Comparison of ENCODE assay signal across 34 cellular contexts in genomic region chr16:60074378-60074777, GRCh38.
DNase-seq lines count a peak whose midpoint lies in the region; ATAC-seq, FAIRE-seq and TF ChIP-seq lines count a peak whose summit lies in the region.
"Had no signal": no experiment of that assay in that cellular context is flagged by ENCODE, and none has a peak within 500 bp of the region (broad histone marks: within the 10 kb centered on the region; RNA-seq: fewer than 3 reads in every experiment).

No MANE protein-coding gene starts in this region.

- H4K20me1 ChIP-seq in neural cell (ENCODE audit: insufficient read depth) (no peaks in the 10 kb centered on the region), mammary epithelial cell (ENCODE audit: insufficient read depth, low read length) (no peaks in the 10 kb centered on the region)
- H4K20me1 ChIP-seq: BLaER1; BLaER1 treated with 17β-estradiol and CSF1 and Interleukin-3, amounts not matched to agents 10 nM and 100 nM had no signal

- H3K9me2 ChIP-seq in neural cell (ENCODE audit: insufficient read depth, low read length): no peaks in the 10 kb centered on the region

- H3K27ac ChIP-seq in A549 (no peak overlapping the region), neural cell (ENCODE audit: low read length) (no peak overlapping the region), mammary epithelial cell (ENCODE audit: insufficient read depth, low read depth, low read length) (no peak overlapping the region), aorta (ENCODE audit: low read depth in 1 of 2, low read length in 2 of 2) (no peak overlapping the region)
- H3K27ac ChIP-seq: 22Rv1; BLaER1; BLaER1 treated with 17β-estradiol and CSF1 and Interleukin-3, amounts not matched to agents 10 nM and 100 nM; C4-2B had no signal

- in situ Hi-C loops in mammary epithelial cell (cut with MboI; ENCODE audit: low sequenced_read_pairs in 2 of 2): no loop called here

- TF ChIP-seq RAD21 in A549 (conservative IDR thresholded peaks at IDR 0.05 in 1 of 2, IDR thresholded peaks at IDR 0.05 in 1 of 2) (no peak), neural cell (conservative IDR thresholded peaks at IDR 0.05) (no peak)

- dilution Hi-C loops in mammary epithelial cell (cut with HindIII; ENCODE audit: low sequenced_read_pairs): no loop called here

- peaks cover 7% of the 10 kb centered on the region for H3K27me3 Mint-ChIP-seq in progenitor cell of endocrine pancreas
- H3K27me3 Mint-ChIP-seq: B cell; CD4-positive, alpha-beta memory T cell; CD4-positive, alpha-beta T cell; CD4-positive, CD25-positive, alpha-beta regulatory T cell; CD8-positive, alpha-beta memory T cell had no signal

- no peak for TF ChIP-seq POLR2A in A549 (IDR thresholded peaks at IDR 0.05; ENCODE audit: low read length)

- no peak for TF ChIP-seq EP300 in A549 (IDR thresholded peaks at IDR 0.05)
- TF ChIP-seq EP300 in neural cell (conservative IDR thresholded peaks at IDR 0.05; ENCODE audit: poor library complexity, severe bottlenecking): peak; percentile 90

- H3K79me2 ChIP-seq in neural cell (replicated peaks; ENCODE audit: insufficient read depth, low read length) (no peaks in the 10 kb centered on the region), mammary epithelial cell (ENCODE audit: insufficient read depth, low read length) (no peaks in the 10 kb centered on the region)

- H3K9ac ChIP-seq in neural cell (ENCODE audit: low read length): no peak overlapping the region
- no peak overlapping the region for H3K9ac ChIP-seq in mammary epithelial cell (ENCODE audit: insufficient read depth, low read length)
- H3K9ac ChIP-seq: BLaER1; BLaER1 treated with 17β-estradiol and CSF1 and Interleukin-3, amounts not matched to agents 10 nM and 100 nM had no signal

- DNase-seq in A549 (ENCODE audit: low read depth in 1 of 2, low spot score in 1 of 2) (no peak), progenitor cell of endocrine pancreas (ENCODE audit: low spot score, unreplicated experiment) (no peak), mammary epithelial cell (no peak), NCI-H2227 treated with DMSO at 0.1 percent for 48 hours (lab: John Stamatoyannopoulos, UW) (no peak), aorta (no peak)
- DNase-seq: 8988T; ACHN; AML-193; BE2C; C1 segment of cervical spinal cord; Caco-2; Calu3; CD4-positive, alpha-beta memory T cell; CD4-positive, alpha-beta T cell; CD4-positive, CD25-positive, alpha-beta regulatory T cell; CD8-positive, alpha-beta memory T cell; CD8-positive, alpha-beta T cell; COR-L47; DMS 273 treated with DMSO at 0.1 percent for 48 hours; DMS153; DMS53; DMS79; DMS79 treated with DMSO at 0.1 percent for 48 hours; DND-41; EL had no signal

- H3K9me3 ChIP-seq in A549 (no peaks in the 10 kb centered on the region), neural cell (ENCODE audit: low read length) (no peaks in the 10 kb centered on the region), mammary epithelial cell (replicated peaks; ENCODE audit: insufficient read depth, low read length) (no peaks in the 10 kb centered on the region), aorta (ENCODE audit: control insufficient read depth, low read length) (no peaks in the 10 kb centered on the region)
- H3K9me3 ChIP-seq: BE2C, BLaER1, Caco-2 had no signal

- no peaks in the 10 kb centered on the region for H3K36me3 Mint-ChIP-seq in progenitor cell of endocrine pancreas (ENCODE audit: insufficient read depth)
- H3K36me3 Mint-ChIP-seq: CD4-positive, alpha-beta memory T cell; CD4-positive, CD25-positive, alpha-beta regulatory T cell; CD8-positive, alpha-beta memory T cell; CD8-positive, alpha-beta T cell had no signal

- H3K4me1 Mint-ChIP-seq in progenitor cell of endocrine pancreas (ENCODE audit: low read depth): peaks cover 16% of the 10 kb centered on the region
- H3K4me1 Mint-ChIP-seq: B cell; CD14-positive monocyte; CD4-positive, alpha-beta memory T cell; CD4-positive, CD25-positive, alpha-beta regulatory T cell; CD8-positive, alpha-beta memory T cell had no signal

- BruUV-seq in mammary epithelial cell (replicated peaks; lab: Mats Ljungman, UMichigan): no TSS peak

- no peak overlapping the region for H2AFZ ChIP-seq in neural cell (ENCODE audit: low read depth, low read length)
- H2AFZ ChIP-seq in mammary epithelial cell (ENCODE audit: low read depth, low read length): no peak overlapping the region

- no peak overlapping the region for H3K27ac Mint-ChIP-seq in progenitor cell of endocrine pancreas
- H3K27ac Mint-ChIP-seq: B cell; CD14-positive monocyte; CD4-positive, alpha-beta memory T cell; CD4-positive, alpha-beta T cell; CD4-positive, CD25-positive, alpha-beta regulatory T cell; CD8-positive, alpha-beta memory T cell; CD8-positive, alpha-beta T cell had no signal

- H3K27me3 ChIP-seq in neural cell (ENCODE audit: insufficient read depth, low read depth, low read length): no peaks in the 10 kb centered on the region
- peaks cover 1% of the 10 kb centered on the region for H3K27me3 ChIP-seq in mammary epithelial cell (ENCODE audit: insufficient read depth, low read length)
- H3K27me3 ChIP-seq in aorta (ENCODE audit: control insufficient read depth in 1 of 2, insufficient read depth in 2 of 2, low read length in 1 of 2): no peaks in the 10 kb centered on the region
- H3K27me3 ChIP-seq: BE2C; BLaER1; BLaER1 treated with 17β-estradiol and CSF1 and Interleukin-3, amounts not matched to agents 10 nM and 100 nM had no signal

- ATAC-seq in A549 (no peak), aorta (ENCODE audit: low FRiP score) (no peak)
- ATAC-seq: CD8-positive, alpha-beta T cell had no signal

- WGBS in A549 (ENCODE audit: missing lambda C conversion rate): 66% methylated on average over 4 of the region's 4 CpGs
- 49% methylated on average over 4 of the region's 4 CpGs for WGBS in mammary epithelial cell (ENCODE audit: low coverage, missing lambda C conversion rate)
- WGBS in aorta, 2 donors: 77 to 78% methylated on average over 4 of the region's 4 CpGs

- POLR2A ChIA-PET in A549 (lab: Yijun Ruan, JAX): no interaction called here

- CTCF ChIA-PET in A549 (lab: Yijun Ruan, JAX): no interaction called here
- CTCF ChIA-PET in mammary epithelial cell (lab: Charles Lee; ENCODE audit: low non-redundant PET): no interaction called here

- peak overlapping the region; percentile 2 for H3K4me3 Mint-ChIP-seq in progenitor cell of endocrine pancreas (ENCODE audit: low read depth)
- H3K4me3 Mint-ChIP-seq: B cell; CD14-positive monocyte; CD4-positive, alpha-beta memory T cell; CD4-positive, alpha-beta T cell; CD4-positive, CD25-positive, alpha-beta regulatory T cell; CD8-positive, alpha-beta T cell had no signal

- intact Hi-C loops in mammary epithelial cell (cut with micrococcal nuclease): no loop called here
- intact Hi-C loops in aorta (cut with DNase I): no loop called here

- H3K36me3 ChIP-seq in neural cell (ENCODE audit: insufficient read depth, low read length) (no peaks in the 10 kb centered on the region), mammary epithelial cell (ENCODE audit: insufficient read depth, low read length) (no peaks in the 10 kb centered on the region), aorta (ENCODE audit: control insufficient read depth in 1 of 2, insufficient read depth in 2 of 2, low read length in 1 of 2) (no peaks in the 10 kb centered on the region)
- H3K36me3 ChIP-seq: BE2C; BLaER1; BLaER1 treated with 17β-estradiol and CSF1 and Interleukin-3, amounts not matched to agents 10 nM and 100 nM had no signal

- H3K4me1 ChIP-seq in A549 (no peaks in the 10 kb centered on the region), mammary epithelial cell (ENCODE audit: insufficient read depth, low read length) (no peaks in the 10 kb centered on the region), aorta (ENCODE audit: control insufficient read depth in 1 of 2, insufficient read depth in 2 of 2, low read length in 2 of 2) (no peaks in the 10 kb centered on the region)
- H3K4me1 ChIP-seq: BE2C, Caco-2 had no signal

- no peak overlapping the region for H3K4me2 ChIP-seq in A549
- H3K4me2 ChIP-seq in neural cell (ENCODE audit: low read length): peak overlapping the region; percentile 26
- no peak overlapping the region for H3K4me2 ChIP-seq in mammary epithelial cell (ENCODE audit: insufficient read depth, low read depth, low read length)
- H3K4me2 ChIP-seq: BLaER1; BLaER1 treated with 17β-estradiol and CSF1 and Interleukin-3, amounts not matched to agents 10 nM and 100 nM had no signal

- H3K4me3 ChIP-seq in A549 (no peak overlapping the region), neural cell (ENCODE audit: low read length) (no peak overlapping the region), mammary epithelial cell (replicated peaks in 1 of 3; ENCODE audit: insufficient read depth in 1 of 3, low read depth in 2 of 3, low read length in 3 of 3) (no peak overlapping the region), aorta (ENCODE audit: low read length in 2 of 2) (no peak overlapping the region)
- H3K4me3 ChIP-seq: BLaER1; BLaER1 treated with 17β-estradiol and CSF1 and Interleukin-3, amounts not matched to agents 10 nM and 100 nM had no signal

- TF ChIP-seq CTCF in A549 (IDR thresholded peaks at IDR 0.05): no peak
- TF ChIP-seq CTCF in neural cell (IDR thresholded peaks at IDR 0.05; ENCODE audit: poor library complexity, severe bottlenecking): no peak
- no peak for TF ChIP-seq CTCF in progenitor cell of endocrine pancreas (IDR thresholded peaks at IDR 0.05; ENCODE audit: unreplicated experiment)
- TF ChIP-seq CTCF in mammary epithelial cell (conservative IDR thresholded peaks at IDR 0.05 in 1 of 2, IDR thresholded peaks at IDR 0.05 in 1 of 2; ENCODE audit: extremely low read depth in 1 of 2, insufficient read depth in 1 of 2, low read depth in 1 of 2, low read length in 2 of 2): no peak

- no peaks in the 10 kb centered on the region for H3K9me3 Mint-ChIP-seq in progenitor cell of endocrine pancreas (ENCODE audit: low read depth)

- FAIRE-seq in A549 (lab: Jason Lieb, UNC): peak; percentile 51
- FAIRE-seq: A204.1, D721Med had no signal

- no peaks in the 10 kb centered on the region for H3F3A ChIP-seq in neural cell (ENCODE audit: insufficient read depth, low read length, poor library complexity, severe bottlenecking)

TF ChIP-seq in A549, 52 proteins besides CTCF, POLR2A, EP300 and RAD21 (continues in another document):
- no peak for TF ChIP-seq HOXB5 (CRISPR knock-in tag; IDR thresholded peaks at IDR 0.05)
- no peak for TF ChIP-seq RCOR1 (IDR thresholded peaks at IDR 0.05; ENCODE audit: low read depth, low read length)
- no peak for TF ChIP-seq CEBPB (IDR thresholded peaks at IDR 0.05)
- no peak for TF ChIP-seq CBX2 (IDR thresholded peaks at IDR 0.05; ENCODE audit: borderline replicate concordance, low read depth)
- TF ChIP-seq SMC3 (IDR thresholded peaks at IDR 0.05): no peak
- TF ChIP-seq CHD4 (IDR thresholded peaks at IDR 0.05; ENCODE audit: borderline replicate concordance): no peak
